In genomic region chr7:1437155-1437880, GRCh38 we compare ENCODE assay signal across 2 cellular contexts.
TF ChIP-seq lines count a peak whose summit lies in the region.

No MANE protein-coding gene starts in this region.

TF ChIP-seq in HepG2, 621 proteins besides CTCF, POLR2A, EP300 and RAD21:
- TF ChIP-seq ZNF768 (CRISPR knock-in tag; IDR thresholded peaks at IDR 0.05) (peak; percentile 89), DR1 (CRISPR knock-in tag; IDR thresholded peaks at IDR 0.05) (no peak), ZNF605 (CRISPR knock-in tag; IDR thresholded peaks at IDR 0.05) (no peak)
- TF ChIP-seq, protein P1, sequence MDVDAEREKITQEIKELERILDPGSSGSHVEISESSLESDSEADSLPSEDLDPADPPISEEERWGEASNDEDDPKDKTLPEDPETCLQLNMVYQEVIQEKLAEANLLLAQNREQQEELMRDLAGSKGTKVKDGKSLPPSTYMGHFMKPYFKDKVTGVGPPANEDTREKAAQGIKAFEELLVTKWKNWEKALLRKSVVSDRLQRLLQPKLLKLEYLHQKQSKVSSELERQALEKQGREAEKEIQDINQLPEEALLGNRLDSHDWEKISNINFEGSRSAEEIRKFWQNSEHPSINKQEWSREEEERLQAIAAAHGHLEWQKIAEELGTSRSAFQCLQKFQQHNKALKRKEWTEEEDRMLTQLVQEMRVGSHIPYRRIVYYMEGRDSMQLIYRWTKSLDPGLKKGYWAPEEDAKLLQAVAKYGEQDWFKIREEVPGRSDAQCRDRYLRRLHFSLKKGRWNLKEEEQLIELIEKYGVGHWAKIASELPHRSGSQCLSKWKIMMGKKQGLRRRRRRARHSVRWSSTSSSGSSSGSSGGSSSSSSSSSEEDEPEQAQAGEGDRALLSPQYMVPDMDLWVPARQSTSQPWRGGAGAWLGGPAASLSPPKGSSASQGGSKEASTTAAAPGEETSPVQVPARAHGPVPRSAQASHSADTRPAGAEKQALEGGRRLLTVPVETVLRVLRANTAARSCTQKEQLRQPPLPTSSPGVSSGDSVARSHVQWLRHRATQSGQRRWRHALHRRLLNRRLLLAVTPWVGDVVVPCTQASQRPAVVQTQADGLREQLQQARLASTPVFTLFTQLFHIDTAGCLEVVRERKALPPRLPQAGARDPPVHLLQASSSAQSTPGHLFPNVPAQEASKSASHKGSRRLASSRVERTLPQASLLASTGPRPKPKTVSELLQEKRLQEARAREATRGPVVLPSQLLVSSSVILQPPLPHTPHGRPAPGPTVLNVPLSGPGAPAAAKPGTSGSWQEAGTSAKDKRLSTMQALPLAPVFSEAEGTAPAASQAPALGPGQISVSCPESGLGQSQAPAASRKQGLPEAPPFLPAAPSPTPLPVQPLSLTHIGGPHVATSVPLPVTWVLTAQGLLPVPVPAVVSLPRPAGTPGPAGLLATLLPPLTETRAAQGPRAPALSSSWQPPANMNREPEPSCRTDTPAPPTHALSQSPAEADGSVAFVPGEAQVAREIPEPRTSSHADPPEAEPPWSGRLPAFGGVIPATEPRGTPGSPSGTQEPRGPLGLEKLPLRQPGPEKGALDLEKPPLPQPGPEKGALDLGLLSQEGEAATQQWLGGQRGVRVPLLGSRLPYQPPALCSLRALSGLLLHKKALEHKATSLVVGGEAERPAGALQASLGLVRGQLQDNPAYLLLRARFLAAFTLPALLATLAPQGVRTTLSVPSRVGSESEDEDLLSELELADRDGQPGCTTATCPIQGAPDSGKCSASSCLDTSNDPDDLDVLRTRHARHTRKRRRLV (CRISPR knock-in tag; IDR thresholded peaks at IDR 0.05) = no peak

TF ChIP-seq in K562, 482 proteins besides CTCF, POLR2A, EP300 and RAD21:
- TF ChIP-seq ZFP36 (IDR thresholded peaks at IDR 0.05; ENCODE audit: low read depth, low read length, partially characterized antibody) (peak; percentile 56), ZNF766 (CRISPR knock-in tag; conservative IDR thresholded peaks at IDR 0.05) (no peak)
TF ChIP-seq in K562: peak in this region for 1.
